9 cellular contexts compared by ENCODE assay signal in the genomic region with DNA sequence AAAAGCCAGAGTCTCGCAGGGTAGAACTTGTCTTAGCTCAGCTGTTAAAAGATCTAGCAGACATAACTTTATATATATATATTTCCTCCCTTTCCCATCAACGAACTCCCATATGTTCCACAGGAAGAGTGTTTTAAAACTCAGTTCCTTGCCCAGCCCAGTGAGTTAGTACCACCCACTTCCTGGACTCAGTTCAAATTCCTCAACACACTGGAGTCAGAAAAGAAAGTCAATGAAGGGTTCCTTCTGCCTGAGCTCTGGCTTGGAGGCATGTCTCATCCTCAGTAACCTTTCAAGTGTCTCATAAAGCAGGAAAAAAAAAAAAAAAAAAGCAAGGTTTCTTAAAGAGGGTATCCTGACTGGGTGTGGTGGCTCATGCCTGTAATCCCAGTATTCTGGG. TPM values are rescaled to one million over a fixed set of nuclear protein-coding genes. Genes with fewer than 3 reads are reported as not detected.
DNase-seq lines count a peak whose midpoint lies in the region; ATAC-seq and TF ChIP-seq lines count a peak whose summit lies in the region.
"Had no signal": no experiment of that assay in that cellular context is flagged by ENCODE, and none has a peak within 500 bp of the region (broad histone marks: within the 10 kb centered on the region; RNA-seq: fewer than 3 reads in every experiment).

No MANE protein-coding gene starts in this region.

- no peak overlapping the region for H2BK120ac ChIP-seq in H9 (ENCODE audit: low read depth, low read length, poor library complexity, severe bottlenecking)

- ATAC-seq in left lobe of liver = no peak
- no peak for ATAC-seq in HG02759 (IDR thresholded peaks at IDR 0.05; ENCODE audit: unreplicated experiment)
- no peak for ATAC-seq in psoas muscle

- intact Hi-C loops in psoas muscle (cut with DNase I) = no loop called here

- POLR2A ChIA-PET in activated CD4-positive, alpha-beta memory T cell treated with anti-CD3 and anti-CD28 coated beads, Interleukin-2, amount 10 ng/mL, durations not matched to agents 7 days and 5 days (lab: Charles Lee) = interaction anchor here (0.7 to 18.8 kb wide), 3 partner anchors 12 to 159 kb away, joined by 3 to 214 read pairs (median 4); partner anchors contain the start of gene NUP210L

- TF ChIP-seq CTCF in H9 (conservative IDR thresholded peaks at IDR 0.05) (no peak), foreskin fibroblast (IDR thresholded peaks at IDR 0.05; ENCODE audit: low read depth, low read length) (no peak), psoas muscle (IDR thresholded peaks at IDR 0.05) (no peak)

- no peak overlapping the region for H2BK20ac ChIP-seq in H9 (ENCODE audit: low read depth, low read length, poor library complexity, severe bottlenecking)

- H3K36me3 Mint-ChIP-seq in H9 (ENCODE audit: insufficient read depth in 1 of 3, low read depth in 3 of 3) = peaks cover 51 to 79% (median 64%) of the 10 kb centered on the region in 3 experiments
- H3K36me3 Mint-ChIP-seq in activated CD4-positive, alpha-beta memory T cell treated with anti-CD3 and anti-CD28 coated beads, Interleukin-2, amount 10 ng/mL, durations not matched to agents 7 days and 5 days (ENCODE audit: low read depth) = peaks cover 82% of the 10 kb centered on the region

- H3K4me3 ChIP-seq in foreskin fibroblast (ENCODE audit: low read depth in 1 of 2, low read length in 2 of 2) (no peak overlapping the region), skeletal muscle satellite cell (ENCODE audit: low read length) (no peak overlapping the region), psoas muscle (no peak overlapping the region)

- H3K9me3 ChIP-seq in H9 (ENCODE audit: control insufficient read depth, low read depth, low read length) (no peaks in the 10 kb centered on the region), skeletal muscle satellite cell (replicated peaks; ENCODE audit: low read length) (no peaks in the 10 kb centered on the region), psoas muscle (no peaks in the 10 kb centered on the region)

- H3K9me3 Mint-ChIP-seq in H9 = no peaks in the 10 kb centered on the region; a peak in 1 of 5 replicates
- no peaks in the 10 kb centered on the region for H3K9me3 Mint-ChIP-seq in activated CD4-positive, alpha-beta memory T cell treated with anti-CD3 and anti-CD28 coated beads, Interleukin-2, amount 10 ng/mL, durations not matched to agents 7 days and 5 days

- H3K4me2 ChIP-seq in H9 (ENCODE audit: insufficient read depth, insufficient read length, low read length) (no peak overlapping the region), skeletal muscle satellite cell (ENCODE audit: low read length) (peak overlapping the region; percentile 19)
- H3K4me2 ChIP-seq: KMS-11 had no signal

- H3K9ac ChIP-seq in H9 (ENCODE audit: extremely low read depth, insufficient read length, low read length) (peak overlapping the region; percentile 26), skeletal muscle satellite cell (ENCODE audit: low read depth, low read length) (no peak overlapping the region)
- H3K9ac ChIP-seq: KMS-11 had no signal

- no CpG with 5 or more reads among the region's 2 CpGs for WGBS in H9 (ENCODE audit: extremely low coverage, insufficient read length, low lambda C conversion rate)
- WGBS in psoas muscle, 3 donors = 40 to 45% (median 43%) methylated on average over 2 of the region's 2 CpGs

- H3K4ac ChIP-seq in H9 (ENCODE audit: low read depth, low read length) = no peak overlapping the region

- no peak overlapping the region for H3K56ac ChIP-seq in H9 (ENCODE audit: insufficient read length, low read depth, low read length)

- no peak overlapping the region for H2AK5ac ChIP-seq in H9 (ENCODE audit: insufficient read length, low read length)

- peaks cover 9% of the 10 kb centered on the region for H3K79me1 ChIP-seq in H9 (ENCODE audit: insufficient read depth, low read depth, low read length, poor library complexity, severe bottlenecking)

- H3K4me1 ChIP-seq in H9 (ENCODE audit: insufficient read depth, low read length) (peaks cover 5% of the 10 kb centered on the region; the same call in 1 of the 2 replicates), skeletal muscle satellite cell (ENCODE audit: control insufficient read depth, insufficient read depth, low read length) (peaks cover 49% of the 10 kb centered on the region), psoas muscle (peaks cover 58% of the 10 kb centered on the region)

- no peak overlapping the region for H3K18ac ChIP-seq in H9 (ENCODE audit: insufficient read length, low read depth, low read length)

- peaks cover 38 to 42% of the 10 kb centered on the region in 2 experiments for H3K4me1 Mint-ChIP-seq in H9
- H3K4me1 Mint-ChIP-seq in activated CD4-positive, alpha-beta memory T cell treated with anti-CD3 and anti-CD28 coated beads, Interleukin-2, amount 10 ng/mL, durations not matched to agents 7 days and 5 days = peaks cover 79% of the 10 kb centered on the region

- peaks cover 74% of the 10 kb centered on the region for H3K36me3 ChIP-seq in skeletal muscle satellite cell (ENCODE audit: insufficient read depth, low read length)
- H3K36me3 ChIP-seq in psoas muscle (ENCODE audit: insufficient read depth in 1 of 2, low read depth in 1 of 2) = peaks cover 32 to 91% of the 10 kb centered on the region in 2 donors

- H3K27me3 Mint-ChIP-seq in H9 (ENCODE audit: low read depth) = no peaks in the 10 kb centered on the region
- no peaks in the 10 kb centered on the region for H3K27me3 Mint-ChIP-seq in activated CD4-positive, alpha-beta memory T cell treated with anti-CD3 and anti-CD28 coated beads, Interleukin-2, amount 10 ng/mL, durations not matched to agents 7 days and 5 days

- no peak overlapping the region for H3K14ac ChIP-seq in H9 (ENCODE audit: insufficient read depth, low read length)

- H3K23ac ChIP-seq in H9 (ENCODE audit: insufficient read length, low read depth, low read length) = no peak overlapping the region

- no peak overlapping the region for H3T11ph ChIP-seq in H9 (ENCODE audit: low read length)

- CTCF ChIA-PET in activated CD4-positive, alpha-beta memory T cell treated with anti-CD3 and anti-CD28 coated beads, Interleukin-2, amount 10 ng/mL, durations not matched to agents 7 days and 5 days (lab: Charles Lee) = interaction anchor here (1.1 kb wide), 1 partner anchor 42 kb away, joined by 4 read pairs; no protein-coding TSS in a partner anchor

- H3K79me2 ChIP-seq in H9 (ENCODE audit: insufficient read depth, low read length) = peaks cover 57% of the 10 kb centered on the region

- no peak overlapping the region for H2BK12ac ChIP-seq in H9 (ENCODE audit: insufficient read length, low read depth, low read length)

- peak overlapping the region in 2 of 3 experiments; percentile 28 to 78; a peak in 2 of 7 replicates for H3K27ac Mint-ChIP-seq in H9
- H3K27ac Mint-ChIP-seq in activated CD4-positive, alpha-beta memory T cell treated with anti-CD3 and anti-CD28 coated beads, Interleukin-2, amount 10 ng/mL, durations not matched to agents 7 days and 5 days = peak overlapping the region; percentile 23

- no peak overlapping the region for H3K27ac ChIP-seq in H9 (ENCODE audit: insufficient read length, low read depth, low read length)
- no peak overlapping the region for H3K27ac ChIP-seq in psoas muscle
- H3K27ac ChIP-seq: KMS-11 had no signal

- H3K4me3 Mint-ChIP-seq in H9 = no peak overlapping the region
- no peak overlapping the region for H3K4me3 Mint-ChIP-seq in activated CD4-positive, alpha-beta memory T cell treated with anti-CD3 and anti-CD28 coated beads, Interleukin-2, amount 10 ng/mL, durations not matched to agents 7 days and 5 days

- DNase-seq in H9 = no peak
- DNase-seq in activated CD4-positive, alpha-beta memory T cell treated with anti-CD3 and anti-CD28 coated beads, Interleukin-2, amount 10 ng/mL, durations not matched to agents 7 days and 5 days = no peak
- peak; percentile 64 to 82 for DNase-seq in foreskin fibroblast
- DNase-seq in NK-92 treated with Interleukin-12 subunit alpha and Interleukin-12 subunit beta, amount 100 ng/mL, for 24 hours (lab: John Stamatoyannopoulos, UW) = no peak
- DNase-seq in left lobe of liver (ENCODE audit: low spot score) = no peak
- DNase-seq in psoas muscle = no peak

- H2BK5ac ChIP-seq in H9 (ENCODE audit: insufficient read length, low read length) = no peak overlapping the region

- H4K20me1 ChIP-seq in H9 (ENCODE audit: control insufficient read depth, insufficient read depth, insufficient read length) = no peaks in the 10 kb centered on the region

- H3K27me3 ChIP-seq in H9 (ENCODE audit: insufficient read depth, low read length) (no peaks in the 10 kb centered on the region), skeletal muscle satellite cell (ENCODE audit: control insufficient read depth, insufficient read depth, low read length) (no peaks in the 10 kb centered on the region), psoas muscle (ENCODE audit: insufficient read depth in 3 of 3, low read length in 2 of 3) (no peaks in the 10 kb centered on the region)

- no peak overlapping the region for H4K5ac ChIP-seq in H9 (ENCODE audit: insufficient read length, low read depth, low read length)

- H4K8ac ChIP-seq in H9 (replicated peaks; ENCODE audit: insufficient read length, low read depth, low read length) = no peak overlapping the region

- no peak overlapping the region for H4K91ac ChIP-seq in H9 (ENCODE audit: insufficient read length, low read depth, low read length)

- no peak overlapping the region for H2AFZ ChIP-seq in H9 (ENCODE audit: low read length)

- H3K23me2 ChIP-seq in H9 (ENCODE audit: insufficient read length, low read depth, low read length, poor library complexity, severe bottlenecking) = no peaks in the 10 kb centered on the region

- no peak overlapping the region for H2BK15ac ChIP-seq in H9 (ENCODE audit: low read depth, low read length)

RNA-seq across cellular contexts. Expression of gene TPM3, which starts 15.6 kb away (rescaled TPM):
- total RNA-seq in H9 (2021) (508 and 513 TPM in 2 replicates), left lobe of liver (92.7 TPM), psoas muscle (1,000 to 10,000 TPM; 2,192 to 3,898 (median 3,031) TPM)
- 100 to 1,000 TPM; 792 to 805 TPM for total RNA-seq in activated CD4-positive, alpha-beta memory T cell treated with anti-CD3 and anti-CD28 coated beads, Interleukin-2, amount 10 ng/mL, durations not matched to agents 7 days and 5 days
- 606 and 719 TPM in 2 replicates for total RNA-seq in skeletal muscle satellite cell (2012; rRNA removed)
- polyA plus RNA-seq in psoas muscle = 1,000 to 10,000 TPM; 1,778 to 2,728 (median 2,516) TPM

RNA-seq across cellular contexts. Expression of gene NUP210L, which starts 21.5 kb away (rescaled TPM):
- total RNA-seq in H9 (2021) (0.04 TPM in 1 of 2 replicates, not detected in the other), left lobe of liver (0.10 TPM), psoas muscle (1 to 10 TPM in 1 of 4 donors, under 1 TPM in 3; 0.05 to 3.0 (median 0.26) TPM)
- total RNA-seq in activated CD4-positive, alpha-beta memory T cell treated with anti-CD3 and anti-CD28 coated beads, Interleukin-2, amount 10 ng/mL, durations not matched to agents 7 days and 5 days = under 1 TPM; 0.05 to 0.08 TPM
- total RNA-seq in skeletal muscle satellite cell (2012; rRNA removed) = under 0.01 TPM in 1 of 2 replicates, not detected in the other
- under 1 TPM in 1 of 3 donors, not detected in 2; 0.01 TPM for polyA plus RNA-seq in psoas muscle

RNA-seq across cellular contexts. Expression of gene CFAP141, which starts 29.8 kb away (rescaled TPM):
- total RNA-seq in H9 (2021) (not detected in 2 replicates), left lobe of liver (not detected), psoas muscle (not detected)
- total RNA-seq in activated CD4-positive, alpha-beta memory T cell treated with anti-CD3 and anti-CD28 coated beads, Interleukin-2, amount 10 ng/mL, durations not matched to agents 7 days and 5 days = not detected
- total RNA-seq in skeletal muscle satellite cell (2012; rRNA removed) = not detected in 2 replicates
- polyA plus RNA-seq in psoas muscle = not detected

RNA-seq across cellular contexts. Expression of gene UBAP2L, which starts 44.4 kb away (rescaled TPM):
- total RNA-seq in H9 (2021) = 258 and 265 TPM in 2 replicates
- 100 to 1,000 TPM; 155 to 157 TPM for total RNA-seq in activated CD4-positive, alpha-beta memory T cell treated with anti-CD3 and anti-CD28 coated beads, Interleukin-2, amount 10 ng/mL, durations not matched to agents 7 days and 5 days
- total RNA-seq in skeletal muscle satellite cell (2012; rRNA removed) = 74.3 and 85.4 TPM in 2 replicates
- total RNA-seq in left lobe of liver = 38.0 TPM
- 100 to 1,000 TPM in 1 of 4 donors, 10 to 100 TPM in 3; 83.9 to 121 (median 87.5) TPM for total RNA-seq in psoas muscle
- 10 to 100 TPM; 45.8 to 92.0 (median 81.9) TPM for polyA plus RNA-seq in psoas muscle

Comparison
In these comparisons a context has a peak if more than half of its experiments do, and no peak if none do; other contexts are left out.
1. DNase-seq: peak in foreskin fibroblast (2 of 2); none in H9 (single experiment), activated CD4-positive, alpha-beta memory T cell treated with anti-CD3 and anti-CD28 coated beads, Interleukin-2, amount 10 ng/mL, durations not matched to agents 7 days and 5 days (single experiment), NK-92 treated with Interleukin-12 subunit alpha and Interleukin-12 subunit beta, amount 100 ng/mL, for 24 hours (single experiment), left lobe of liver (single experiment) and psoas muscle (0 of 2).